24 cellular contexts compared by ENCODE assay signal in the genomic region with DNA sequence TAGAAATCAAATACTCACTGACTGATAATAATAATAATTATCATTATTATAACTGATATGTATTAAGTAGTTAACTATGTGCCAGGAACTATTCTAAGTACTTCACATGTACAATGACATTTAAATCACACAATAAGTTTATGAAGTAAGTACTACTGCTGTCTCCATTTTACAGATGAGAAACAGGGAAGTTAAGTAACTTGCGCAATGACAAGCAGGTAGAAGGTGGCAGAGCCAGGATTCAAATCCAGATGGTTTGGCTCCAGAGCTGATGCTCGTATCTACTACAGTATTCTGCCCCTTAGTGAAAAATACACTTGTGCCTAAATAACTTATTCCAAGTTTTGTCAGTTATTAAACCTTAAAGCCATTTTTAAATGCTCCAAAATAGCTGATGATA.
"Had no signal": no experiment of that assay in that cellular context is flagged by ENCODE, and none has a peak within 500 bp of the region (broad histone marks: within the 10 kb centered on the region; RNA-seq: fewer than 3 reads in every experiment).

No MANE protein-coding gene starts in this region.

- H3K4me3 ChIP-seq: gastrocnemius medialis, lower lobe of right lung, pancreas, smooth muscle cell, suprapubic skin, transverse colon, upper lobe of right lung, uterus had no signal

- ATAC-seq: esophagus mucosa; gastrocnemius medialis; left ventricle myocardium superior; lower lobe of right lung; naive thymus-derived CD8-positive, alpha-beta T cell; pancreas; sciatic nerve; stimulated activated naive CD8-positive, alpha-beta T cell treated with anti-CD3 and anti-CD28 coated beads, Interleukin-15, amount 100 ng/mL, for 72 hours; upper lobe of right lung had no signal

- H3K4me2 ChIP-seq: smooth muscle cell had no signal

- H3K9me3 ChIP-seq: gastrocnemius medialis, lower lobe of right lung, pancreas, suprapubic skin, transverse colon, upper lobe of right lung, uterus had no signal

- H3K36me3 ChIP-seq: gastrocnemius medialis, lower lobe of right lung, pancreas, suprapubic skin, transverse colon, upper lobe of right lung, uterus had no signal

- FAIRE-seq: keratinocyte, pancreas had no signal

- DNase-seq: effector CD8-positive, alpha-beta T cell; endodermal cell; foreskin fibroblast; gastrocnemius medialis; head of caudate nucleus; left ventricle myocardium superior; lower lobe of right lung; naive thymus-derived CD8-positive, alpha-beta T cell; pancreas; stimulated activated CD4-positive, alpha-beta T cell treated with anti-CD3 and anti-CD28 coated beads, Interleukin-12 subunit alpha, Interleukin-12 subunit beta, amount 100 ng/mL, for 4 hours; stimulated activated CD4-positive, alpha-beta T cell treated with anti-CD3 and anti-CD28 coated beads, Interleukin-1b, Interleukin-23, amount 100 ng/mL, for 48 hours; stimulated activated CD4-positive, alpha-beta T cell treated with anti-CD3 and anti-CD28 coated beads, Interleukin-4, amount 100 ng/mL, for 1 hour; stimulated activated CD8-positive, alpha-beta memory T cell treated with anti-CD3 and anti-CD28 coated beads, Interleukin-4, amount 100 ng/mL, for 48 hours; stimulated activated naive CD4-positive, alpha-beta T cell; stimulated activated naive CD8-positive, alpha-beta T cell treated with anti-CD3 and anti-CD28 coated beads, Interleukin-15, amount 100 ng/mL, for 72 hours; transverse colon; upper lobe of right lung; uterus had no signal

- H3K27me3 ChIP-seq: gastrocnemius medialis, pancreas, suprapubic skin, transverse colon, upper lobe of right lung, uterus had no signal

- H3K27ac ChIP-seq: epithelial cell of prostate, gastrocnemius medialis, lower lobe of right lung, pancreas, suprapubic skin, transverse colon, upper lobe of right lung, uterus had no signal

- H3K4me1 ChIP-seq: lower lobe of right lung, pancreas, suprapubic skin, transverse colon, upper lobe of right lung, uterus had no signal
